14 cellular contexts compared by ENCODE assay signal in genomic region chr12:59636945-59637656, GRCh38. TPM values are rescaled to one million over a fixed set of nuclear protein-coding genes. Genes with fewer than 3 reads are reported as not detected.
DNase-seq lines count a peak whose midpoint lies in the region; ATAC-seq and TF ChIP-seq lines count a peak whose summit lies in the region.
"Had no signal": no experiment of that assay in that cellular context is flagged by ENCODE, and none has a peak within 500 bp of the region (broad histone marks: within the 10 kb centered on the region; RNA-seq: fewer than 3 reads in every experiment).

No MANE protein-coding gene starts in this region.

- TF ChIP-seq EP300 in upper lobe of left lung (IDR thresholded peaks at IDR 0.05): no peak

- no peaks in the 10 kb centered on the region for H3K9me3 ChIP-seq in endodermal cell (ENCODE audit: control insufficient read depth, low read length)
- no peaks in the 10 kb centered on the region for H3K9me3 ChIP-seq in ascending aorta
- no peaks in the 10 kb centered on the region for H3K9me3 ChIP-seq in upper lobe of left lung
- H3K9me3 ChIP-seq: colonic mucosa had no signal

- intact Hi-C loops in ascending aorta (cut with DNase I): no loop called here

- ATAC-seq in GM18499 (IDR thresholded peaks at IDR 0.05; ENCODE audit: insufficient read depth, unreplicated experiment): peak; percentile 63
- ATAC-seq in GM19372 (IDR thresholded peaks at IDR 0.05; ENCODE audit: low read depth, unreplicated experiment): peak; percentile 71
- peak; percentile 83 for ATAC-seq in HG02852 (IDR thresholded peaks at IDR 0.05; ENCODE audit: unreplicated experiment)
- ATAC-seq in upper lobe of left lung (ENCODE audit: low FRiP score in 2 of 2): no peak
- ATAC-seq: sciatic nerve had no signal

- H3K4me1 ChIP-seq in endodermal cell (ENCODE audit: control insufficient read depth, insufficient read depth, low read length) (no peaks in the 10 kb centered on the region), ascending aorta (no peaks in the 10 kb centered on the region), upper lobe of left lung (no peaks in the 10 kb centered on the region)
- H3K4me1 ChIP-seq: colonic mucosa had no signal

- TF ChIP-seq CTCF in endodermal cell (conservative IDR thresholded peaks at IDR 0.05): no peak
- TF ChIP-seq CTCF in ascending aorta (IDR thresholded peaks at IDR 0.05): no peak
- TF ChIP-seq CTCF in upper lobe of left lung (IDR thresholded peaks at IDR 0.05): no peak

- H3K27me3 ChIP-seq in endodermal cell (ENCODE audit: control insufficient read depth, insufficient read depth, low read length, poor library complexity, severe bottlenecking) (no peaks in the 10 kb centered on the region), ascending aorta (no peaks in the 10 kb centered on the region), upper lobe of left lung (no peaks in the 10 kb centered on the region)
- H3K27me3 ChIP-seq: colonic mucosa had no signal

- H3K36me3 ChIP-seq in endodermal cell (ENCODE audit: control insufficient read depth, insufficient read depth, low read length) (no peaks in the 10 kb centered on the region), ascending aorta (no peaks in the 10 kb centered on the region), upper lobe of left lung (no peaks in the 10 kb centered on the region)
- H3K36me3 ChIP-seq: colonic mucosa had no signal

- H3K9me3 Mint-ChIP-seq in endodermal cell: no peaks in the 10 kb centered on the region

- no peak overlapping the region for H3K27ac ChIP-seq in endodermal cell (ENCODE audit: low read depth, low read length)
- no peak overlapping the region for H3K27ac ChIP-seq in ascending aorta
- H3K27ac ChIP-seq in upper lobe of left lung: no peak overlapping the region
- H3K27ac ChIP-seq: colonic mucosa, SK-N-MC had no signal

- no peak overlapping the region for H3K9ac ChIP-seq in endodermal cell (ENCODE audit: extremely low read depth, low read length, poor library complexity, severe bottlenecking)

- 75 to 100% methylated on average over 1 of the region's 3 CpGs for WGBS in endodermal cell (ENCODE audit: insufficient coverage in 1 of 2, insufficient read length in 1 of 2), 2 experiments
- WGBS in upper lobe of left lung, 2 donors: 72 to 76% methylated on average over 3 of the region's 3 CpGs

- peaks cover 11% of the 10 kb centered on the region for H3K4me1 Mint-ChIP-seq in endodermal cell
- H3K4me1 Mint-ChIP-seq: CD14-positive monocyte had no signal

- H3K27me3 Mint-ChIP-seq in endodermal cell (ENCODE audit: insufficient read depth): no peaks in the 10 kb centered on the region

- DNase-seq in endodermal cell: no peak
- no peak for DNase-seq in Kasumi-1 (lab: John Stamatoyannopoulos, UW)
- DNase-seq in ascending aorta (ENCODE audit: low spot score in 2 of 2): no peak
- no peak for DNase-seq in upper lobe of left lung
- DNase-seq in DMS114 treated with DMSO at 0.1 percent for 48 hours (lab: John Stamatoyannopoulos, UW; ENCODE audit: unreplicated experiment): no peak
- DNase-seq: activated CD4-positive, CD25-positive, alpha-beta regulatory T cell treated with anti-CD3 and anti-CD28 coated beads, Interleukin-2, amount 50 U/mL, for 72 hours; colonic mucosa; NCI-H1092 treated with DMSO at 0.1 percent for 48 hours had no signal

- H3K36me3 Mint-ChIP-seq in endodermal cell (ENCODE audit: low read depth): no peaks in the 10 kb centered on the region

- peak overlapping the region; percentile 62 for H3K27ac Mint-ChIP-seq in endodermal cell

- H3K4me3 ChIP-seq in endodermal cell (ENCODE audit: low read length): peak overlapping the region; percentile 5
- no peak overlapping the region for H3K4me3 ChIP-seq in ascending aorta
- no peak overlapping the region for H3K4me3 ChIP-seq in upper lobe of left lung
- H3K4me3 ChIP-seq: colonic mucosa, SK-N-MC had no signal

- TF ChIP-seq POLR2A in upper lobe of left lung (IDR thresholded peaks at IDR 0.05): no peak

- H3K4me3 Mint-ChIP-seq in endodermal cell: no peak overlapping the region
- H3K4me3 Mint-ChIP-seq: CD14-positive monocyte had no signal

RNA-seq across cellular contexts. Expression of gene SLC16A7, which starts 41.3 kb away (rescaled TPM):
- 1 to 10 TPM; 2.2 to 3.6 TPM for total RNA-seq in endodermal cell
- polyA plus RNA-seq in endodermal cell (2013, experiment 1 of 2): 1.4 TPM
- 1.2 TPM for polyA plus RNA-seq in endodermal cell (2013, experiment 2 of 2)
- 12.6 TPM for total RNA-seq in ascending aorta
- 10 to 100 TPM in 5 of 6 donors, 1 to 10 TPM in 1; 5.3 to 35.6 (median 22.5) TPM for total RNA-seq in upper lobe of left lung

Comparison
In these comparisons a context has a peak if more than half of its experiments do, and no peak if none do; other contexts are left out.
1. ATAC-seq: peak in GM18499 (single experiment), GM19372 (single experiment) and HG02852 (single experiment); none in upper lobe of left lung (0 of 2).